In the genomic region with DNA sequence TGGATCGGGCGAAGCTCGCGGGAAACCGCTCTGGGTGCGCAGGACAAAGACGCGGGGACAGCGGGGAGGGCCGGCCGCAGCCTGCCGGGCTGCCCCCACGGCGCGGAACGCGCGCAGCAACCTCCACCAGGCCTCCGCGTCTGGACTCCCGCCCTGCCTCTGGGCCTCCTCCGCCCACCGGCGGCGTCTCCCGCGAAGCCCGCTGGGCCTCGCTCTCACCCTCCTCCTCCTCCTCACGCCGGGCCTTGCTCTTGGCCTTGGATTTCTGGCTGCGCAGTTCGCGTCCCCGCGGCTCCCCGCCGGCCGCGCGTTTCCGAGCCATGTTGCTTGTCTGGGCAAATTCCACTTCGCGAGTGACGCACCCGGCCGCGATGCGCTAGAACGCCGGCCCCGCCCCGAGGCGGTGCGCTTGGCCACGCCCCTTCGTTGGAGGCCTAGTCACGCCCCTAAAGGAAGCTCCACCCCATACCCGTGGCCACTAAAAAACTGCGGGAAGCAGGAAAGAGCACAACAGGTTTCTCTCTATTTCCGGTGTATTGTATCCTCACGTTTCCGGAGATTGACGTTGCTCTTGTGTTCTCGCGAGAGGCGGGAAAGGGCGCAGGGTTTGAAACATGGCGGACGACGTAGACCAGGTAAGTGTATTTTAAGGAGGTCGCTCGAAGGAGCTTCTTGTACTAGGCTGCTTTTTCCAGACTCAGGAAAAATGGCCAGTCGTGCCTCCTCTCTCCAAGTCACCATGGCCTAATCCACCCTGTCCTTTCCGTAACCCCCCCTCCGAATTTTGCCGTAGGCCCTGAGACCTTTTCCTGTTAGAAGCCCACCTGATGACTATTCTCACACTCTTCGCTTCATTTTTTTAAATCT, we compare ENCODE assay signal across 8 cellular contexts. TPM values are rescaled to one million over a fixed set of nuclear protein-coding genes. Genes with fewer than 3 reads are reported as not detected.
A peak's percentile ranks its signal among the peaks of the same experiment; 100 is the strongest.
DNase-seq lines count a peak whose midpoint lies in the region; ATAC-seq and TF ChIP-seq lines count a peak whose summit lies in the region.

A gene (plus strand): TSS at position 571 of the 867 bp plus-strand sequence. CDS start 44 bp downstream, at position 615.
A gene (minus strand): TSS at position 355 of the 867 bp plus-strand sequence. CDS start 33 bp downstream, at position 322.

- peaks cover 58 to 82% (median 79%) of the 10 kb centered on the region in 3 donors for H3K4me1 Mint-ChIP-seq in CD8-positive, alpha-beta memory T cell

- CTCF ChIA-PET in CD8-positive, alpha-beta memory T cell (lab: Charles Lee): interaction anchor here (0.9 to 3.1 kb wide), 10 partner anchors 20 to 282 kb away, joined by 3 to 30 read pairs (median 5); a partner anchor contains a TSS

- no peak for TF ChIP-seq CTCF in lower lobe of right lung (IDR thresholded peaks at IDR 0.05)

- peaks cover 0 to 38% (median 5%) of the 10 kb centered on the region in 3 donors for H3K36me3 Mint-ChIP-seq in CD8-positive, alpha-beta memory T cell

- H3K36me3 ChIP-seq in CD8-positive, alpha-beta memory T cell (ENCODE audit: insufficient read depth, low read length): peaks cover 22% of the 10 kb centered on the region
- peaks cover 22% of the 10 kb centered on the region for H3K36me3 ChIP-seq in lower lobe of right lung

- H3K27ac ChIP-seq in CD8-positive, alpha-beta memory T cell (ENCODE audit: low read depth, low read length): peak within 1 kb of the TSS; percentile 96
- peak within 1 kb of the TSS; percentile 99 for H3K27ac ChIP-seq in lower lobe of right lung

- POLR2A ChIA-PET in CD8-positive, alpha-beta memory T cell (lab: Charles Lee): interaction anchor here (0.5 to 3.5 kb wide), 12 partner anchors 9 to 1526 kb away, joined by 3 to 78 read pairs (median 9); a partner anchor contains a TSS

- intact Hi-C loops in lower lobe of right lung (cut with DNase I): no loop called here

- DNase-seq in CD8-positive, alpha-beta memory T cell: peak; percentile 96 to 100 (median 98)
- peak; percentile 96 for DNase-seq in HS-5 (ENCODE audit: low read depth)
- DNase-seq in NK-92 treated with Interleukin-12 subunit alpha and Interleukin-12 subunit beta, amount 100 ng/mL, for 24 hours (lab: John Stamatoyannopoulos, UW): peak; percentile 85
- DNase-seq in activated CD8-positive, alpha-beta memory T cell treated with anti-CD3 and anti-CD28 coated beads for 24 hours: peak; percentile 100
- peak; percentile 97 for DNase-seq in effector CD4-positive, alpha-beta T cell
- peak; percentile 97 for DNase-seq in lower lobe of right lung
- peak; percentile 93 to 97 (median 95) for DNase-seq in stimulated activated CD4-positive, alpha-beta T cell treated with anti-CD3 and anti-CD28 coated beads, TNF-alpha, amount 100 ng/mL, for 24 hours (ENCODE audit: low read depth in 3 of 3)

- no peaks in the 10 kb centered on the region for H3K27me3 ChIP-seq in CD8-positive, alpha-beta memory T cell (ENCODE audit: insufficient read depth, low read length, poor library complexity, severe bottlenecking)
- no peaks in the 10 kb centered on the region for H3K27me3 ChIP-seq in lower lobe of right lung (ENCODE audit: low read depth)

- H3K4me3 ChIP-seq in CD8-positive, alpha-beta memory T cell (ENCODE audit: low read length): peak within 1 kb of the TSS; percentile 79
- H3K4me3 ChIP-seq in lower lobe of right lung: peak within 1 kb of the TSS; percentile 87

- H3K27ac Mint-ChIP-seq in CD8-positive, alpha-beta memory T cell: peak within 1 kb of the TSS; percentile 94 to 100 (median 99)

- peak within 1 kb of the TSS; percentile 92 to 100 (median 98) for H3K4me3 Mint-ChIP-seq in CD8-positive, alpha-beta memory T cell

- peaks cover 44% of the 10 kb centered on the region for H3K4me1 ChIP-seq in CD8-positive, alpha-beta memory T cell (ENCODE audit: insufficient read depth, low read length)
- peaks cover 48% of the 10 kb centered on the region for H3K4me1 ChIP-seq in lower lobe of right lung

- no peaks in the 10 kb centered on the region for H3K9me3 ChIP-seq in CD8-positive, alpha-beta memory T cell (ENCODE audit: low read length)
- no peaks in the 10 kb centered on the region for H3K9me3 ChIP-seq in lower lobe of right lung

- no peaks in the 10 kb centered on the region for H3K9me3 Mint-ChIP-seq in CD8-positive, alpha-beta memory T cell

- ATAC-seq in GM19468 (IDR thresholded peaks at IDR 0.05; ENCODE audit: extremely low read depth, unreplicated experiment) (peak; percentile 95), lower lobe of right lung (peak; percentile 100)

- peaks cover 0 to 2% of the 10 kb centered on the region in 2 donors for H3K27me3 Mint-ChIP-seq in CD8-positive, alpha-beta memory T cell

RNA-seq across cellular contexts. Expression of the first gene that starts in this region (rescaled TPM):
- total RNA-seq in CD8-positive, alpha-beta memory T cell: 10 to 100 TPM; 25.8 to 26.6 TPM
- 22.9 TPM for polyA plus RNA-seq in CD8-positive, alpha-beta memory T cell
- total RNA-seq in lower lobe of right lung: 9.5 TPM

RNA-seq across cellular contexts. Expression of the second gene that starts in this region (rescaled TPM):
- 10 to 100 TPM; 38.8 to 38.9 TPM for total RNA-seq in CD8-positive, alpha-beta memory T cell
- polyA plus RNA-seq in CD8-positive, alpha-beta memory T cell: 44.0 TPM
- 31.8 TPM for total RNA-seq in lower lobe of right lung

Comparison
In these comparisons a context has a peak if more than half of its experiments do, and no peak if none do; other contexts are left out.
1. Peak in every context shown above with its lines: DNase-seq, ATAC-seq, H3K4me3 ChIP-seq and H3K27ac ChIP-seq.